In genomic region chr16:81353895-81354294, GRCh38 we compare ENCODE assay signal across 26 cellular contexts.
"Had no signal": no experiment of that assay in that cellular context is flagged by ENCODE, and none has a peak within 500 bp of the region (broad histone marks: within the 10 kb centered on the region; RNA-seq: fewer than 3 reads in every experiment).

No MANE protein-coding gene starts in this region.

- H3K27ac Mint-ChIP-seq: effector memory CD8-positive, alpha-beta T cell; mesothelial cell of epicardium; naive B cell; nephron; neural progenitor cell; progenitor cell of endocrine pancreas had no signal

- H3K4me1 Mint-ChIP-seq: mesothelial cell of epicardium, naive B cell, nephron, neural progenitor cell had no signal

- ATAC-seq: effector memory CD8-positive, alpha-beta T cell; heart right ventricle; left cardiac atrium; left lung; mucosa of descending colon; sciatic nerve; upper lobe of right lung had no signal

- H3K27me3 Mint-ChIP-seq: effector memory CD8-positive, alpha-beta T cell; naive B cell; progenitor cell of endocrine pancreas had no signal

- H3K4me3 Mint-ChIP-seq: effector memory CD8-positive, alpha-beta T cell; mesothelial cell of epicardium; naive B cell; nephron; neural progenitor cell had no signal

- DNase-seq: cortex of kidney; effector memory CD8-positive, alpha-beta T cell; erythroblast; esophagus squamous epithelium; foreskin melanocyte; glutamatergic neuron; heart right ventricle; hippocampal formation; left cardiac atrium; left lung; mesenchymal stem cell; mucosa of descending colon; naive B cell; stimulated activated CD4-positive, alpha-beta T cell treated with anti-CD3 and anti-CD28 coated beads, Interleukin-12 subunit alpha, Interleukin-12 subunit beta, amount 100 ng/mL, for 4 hours; stimulated activated CD4-positive, alpha-beta T cell treated with anti-CD3 and anti-CD28 coated beads, Interleukin-1b, Interleukin-23, amount 100 ng/mL, for 48 hours; stimulated activated CD4-positive, alpha-beta T cell treated with anti-CD3 and anti-CD28 coated beads, Interleukin-4, amount 100 ng/mL, for 1 hour; stimulated activated CD8-positive, alpha-beta memory T cell treated with anti-CD3 and anti-CD28 coated beads, Interleukin-4, amount 100 ng/mL, for 48 hours; stimulated activated naive CD4-positive, alpha-beta T cell treated with Interleukin-2 at 50 U/mL for 16 hours; transverse colon; upper lobe of right lung; uterus had no signal
